ENCODE assay signal across 22 cellular contexts in the genomic region with DNA sequence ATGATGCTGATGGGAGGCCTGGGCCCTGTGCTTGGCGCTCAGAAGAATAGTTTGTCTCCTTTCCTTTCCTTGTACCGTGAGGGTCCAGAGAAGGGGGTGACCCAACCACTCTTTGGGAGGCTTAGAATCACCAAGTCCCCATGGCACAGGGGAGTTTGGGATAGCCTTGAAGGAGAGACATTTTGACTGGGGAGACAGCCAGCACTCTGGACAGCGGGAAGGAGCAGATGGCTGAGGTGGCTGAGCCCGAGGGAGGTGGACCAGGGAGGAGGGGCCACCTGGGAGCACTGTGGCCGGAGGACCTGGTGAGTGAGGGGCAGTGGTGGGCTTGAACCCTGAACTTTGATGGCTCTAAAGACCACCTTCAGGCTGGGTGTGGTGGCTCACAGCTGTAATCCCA. TPM values are rescaled to one million over a fixed set of nuclear protein-coding genes. Genes with fewer than 3 reads are reported as not detected.
DNase-seq lines count a peak whose midpoint lies in the region; ATAC-seq and TF ChIP-seq lines count a peak whose summit lies in the region.
"Had no signal": no experiment of that assay in that cellular context is flagged by ENCODE, and none has a peak within 500 bp of the region (broad histone marks: within the 10 kb centered on the region; RNA-seq: fewer than 3 reads in every experiment).

No MANE protein-coding gene starts in this region.

- peaks cover 4 to 6% (median 6%) of the 10 kb centered on the region in 3 donors for H3K27me3 Mint-ChIP-seq in CD14-positive monocyte (ENCODE audit: low read depth in 3 of 3)
- H3K27me3 Mint-ChIP-seq in stimulated activated memory B cell treated with anti-CD40 and anti-IgM and Interleukin-4, amounts not matched to agents 10 μg/mL and 1 μg/mL and 100 μg/mL, for 72 hours: peaks cover 51% of the 10 kb centered on the region
- H3K27me3 Mint-ChIP-seq: CD4-positive, CD25-positive, alpha-beta regulatory T cell had no signal

- peaks cover 72% of the 10 kb centered on the region for H4K20me1 ChIP-seq in BLaER1

- DNase-seq in iPS-NIHi7 (ENCODE audit: extremely low spot score) (peak; percentile 35), spleen (peak; percentile 36), CD14-positive monocyte (ENCODE audit: low spot score) (no peak)
- DNase-seq: 8988T; ACHN; AML-193; BE2C; C1 segment of cervical spinal cord; Caco-2; CD4-positive, CD25-positive, alpha-beta regulatory T cell; CD8-positive, alpha-beta T cell; DMS153; DND-41; GM23248; H9; HFFc6 had no signal

- H3K9ac ChIP-seq in BLaER1: no peak overlapping the region
- H3K9ac ChIP-seq: GM23248 had no signal

- peak overlapping the region; percentile 83; the same call in 1 of the 2 replicates for H3K4me2 ChIP-seq in BLaER1
- H3K4me2 ChIP-seq: A549 had no signal

- no peaks in the 10 kb centered on the region for H3K4me1 Mint-ChIP-seq in CD14-positive monocyte
- H3K4me1 Mint-ChIP-seq in stimulated activated memory B cell treated with anti-CD40 and anti-IgM and Interleukin-4, amounts not matched to agents 10 μg/mL and 1 μg/mL and 100 μg/mL, for 72 hours: no peaks in the 10 kb centered on the region
- H3K4me1 Mint-ChIP-seq: CD4-positive, CD25-positive, alpha-beta regulatory T cell had no signal

- H3K4me3 Mint-ChIP-seq in CD14-positive monocyte: no peak overlapping the region
- H3K4me3 Mint-ChIP-seq in stimulated activated memory B cell treated with anti-CD40 and anti-IgM and Interleukin-4, amounts not matched to agents 10 μg/mL and 1 μg/mL and 100 μg/mL, for 72 hours: no peak overlapping the region
- H3K4me3 Mint-ChIP-seq: CD4-positive, CD25-positive, alpha-beta regulatory T cell; CD8-positive, alpha-beta T cell; HFFc6 had no signal

- no peaks in the 10 kb centered on the region for H3K27me3 ChIP-seq in BLaER1
- H3K27me3 ChIP-seq in spleen (replicated peaks in 1 of 7): peaks cover 0 to 9% (median 0%) of the 10 kb centered on the region in 7 donors
- H3K27me3 ChIP-seq: BE2C had no signal

- no peaks in the 10 kb centered on the region for H3K36me3 Mint-ChIP-seq in CD14-positive monocyte
- no peaks in the 10 kb centered on the region for H3K36me3 Mint-ChIP-seq in stimulated activated memory B cell treated with anti-CD40 and anti-IgM and Interleukin-4, amounts not matched to agents 10 μg/mL and 1 μg/mL and 100 μg/mL, for 72 hours
- H3K36me3 Mint-ChIP-seq: CD4-positive, CD25-positive, alpha-beta regulatory T cell; CD8-positive, alpha-beta T cell had no signal

- intact Hi-C loops in spleen (cut with DNase I; ENCODE audit: low total_unique reads): no loop called here
- intact Hi-C loops in CD14-positive monocyte (cut with micrococcal nuclease): no loop called here

- H3K4me1 ChIP-seq in BLaER1 (peaks cover 52% of the 10 kb centered on the region), HEK293 (ENCODE audit: control insufficient read depth, insufficient read depth, low read length) (no peaks in the 10 kb centered on the region), spleen (peaks cover 0 to 9% (median 0%) of the 10 kb centered on the region in 6 donors)
- H3K4me1 ChIP-seq: A549, Caco-2 had no signal

- WGBS in spleen, 5 donors: 85 to 90% (median 87%) methylated on average over 4 to 5 of the region's 5 CpGs

- no peak for ATAC-seq in stimulated activated memory B cell treated with anti-CD40 and anti-IgM and Interleukin-4, amounts not matched to agents 10 μg/mL and 1 μg/mL and 100 μg/mL, for 72 hours
- no peak for ATAC-seq in HG03439 (IDR thresholded peaks at IDR 0.05; ENCODE audit: unreplicated experiment)
- ATAC-seq: A549; CD8-positive, alpha-beta T cell; HCT116 had no signal

- H3K9me3 ChIP-seq in BLaER1: no peaks in the 10 kb centered on the region; the same call in 1 of the 2 replicates
- no peaks in the 10 kb centered on the region for H3K9me3 ChIP-seq in HEK293 (ENCODE audit: control insufficient read depth, insufficient read depth, low read depth, low read length)
- peaks cover 0 to 3% (median 0%) of the 10 kb centered on the region in 8 donors for H3K9me3 ChIP-seq in spleen
- H3K9me3 ChIP-seq: A549, BE2C, Caco-2 had no signal

- H3K4me3 ChIP-seq in BLaER1 (no peak overlapping the region), HEK293 (ENCODE audit: low read depth, low read length) (no peak overlapping the region), spleen (no peak overlapping the region)
- H3K4me3 ChIP-seq: A549, GM23248 had no signal

- no peak for TF ChIP-seq POLR2A in spleen (IDR thresholded peaks at IDR 0.05)

- POLR2A ChIA-PET in HEK293 (lab: Yijun Ruan, JAX): no interaction called here

- CTCF ChIA-PET in HEK293 (lab: Yijun Ruan, JAX): no interaction called here

- TF ChIP-seq CTCF in HEK293 (tag by site-specific recombination; IDR thresholded peaks at IDR 0.05): no peak
- TF ChIP-seq CTCF in spleen (IDR thresholded peaks at IDR 0.05 in 8 of 11, conservative IDR thresholded peaks at IDR 0.05 in 3 of 11): no peak
- no peak for TF ChIP-seq CTCF in CD14-positive monocyte (IDR thresholded peaks at IDR 0.05)

- no peak overlapping the region for H3K27ac Mint-ChIP-seq in CD14-positive monocyte
- no peak overlapping the region for H3K27ac Mint-ChIP-seq in stimulated activated memory B cell treated with anti-CD40 and anti-IgM and Interleukin-4, amounts not matched to agents 10 μg/mL and 1 μg/mL and 100 μg/mL, for 72 hours
- H3K27ac Mint-ChIP-seq: CD4-positive, CD25-positive, alpha-beta regulatory T cell; CD8-positive, alpha-beta T cell; HFFc6 had no signal

- no peak overlapping the region for H3K27ac ChIP-seq in BLaER1
- H3K27ac ChIP-seq in HEK293 (ENCODE audit: extremely low read depth, low read depth, low read length): no peak overlapping the region
- no peak overlapping the region for H3K27ac ChIP-seq in spleen
- H3K27ac ChIP-seq: A549, GM23248 had no signal

- H3K9me3 Mint-ChIP-seq in CD14-positive monocyte: peaks cover 0 to 1% (median 0%) of the 10 kb centered on the region in 7 donors
- no peaks in the 10 kb centered on the region for H3K9me3 Mint-ChIP-seq in stimulated activated memory B cell treated with anti-CD40 and anti-IgM and Interleukin-4, amounts not matched to agents 10 μg/mL and 1 μg/mL and 100 μg/mL, for 72 hours
- H3K9me3 Mint-ChIP-seq: CD4-positive, CD25-positive, alpha-beta regulatory T cell; CD8-positive, alpha-beta T cell; H9; HFFc6 had no signal

- H3K36me3 ChIP-seq in BLaER1: peaks cover 85% of the 10 kb centered on the region
- no peaks in the 10 kb centered on the region for H3K36me3 ChIP-seq in HEK293 (ENCODE audit: control insufficient read depth in 2 of 2, insufficient read depth in 1 of 2, low read length in 2 of 2)
- H3K36me3 ChIP-seq in spleen: no peaks in the 10 kb centered on the region

TF ChIP-seq in HEK293, 187 proteins besides CTCF, POLR2A, EP300 and RAD21:
- TF ChIP-seq REST (tag by site-specific recombination; IDR thresholded peaks at IDR 0.05) (peak; percentile 90), ZNF2 (tag by site-specific recombination; IDR thresholded peaks at IDR 0.05) (no peak)

RNA-seq across cellular contexts. Expression of gene MGAT5B, which starts 18.2 kb away (rescaled TPM):
- 1 to 10 TPM in 4 of 7 donors, under 1 TPM in 3; 0.26 to 2.0 (median 1.1) TPM for total RNA-seq in spleen
- polyA plus RNA-seq in spleen: under 1 TPM; 0.02 to 0.58 (median 0.52) TPM
- not detected for polyA plus RNA-seq in CD14-positive monocyte
- total RNA-seq: CD4-positive, CD25-positive, alpha-beta regulatory T cell had no signal
- polyA plus RNA-seq: CD4-positive, CD25-positive, alpha-beta regulatory T cell had no signal
